8 cellular contexts compared by ENCODE assay signal in the genomic region with DNA sequence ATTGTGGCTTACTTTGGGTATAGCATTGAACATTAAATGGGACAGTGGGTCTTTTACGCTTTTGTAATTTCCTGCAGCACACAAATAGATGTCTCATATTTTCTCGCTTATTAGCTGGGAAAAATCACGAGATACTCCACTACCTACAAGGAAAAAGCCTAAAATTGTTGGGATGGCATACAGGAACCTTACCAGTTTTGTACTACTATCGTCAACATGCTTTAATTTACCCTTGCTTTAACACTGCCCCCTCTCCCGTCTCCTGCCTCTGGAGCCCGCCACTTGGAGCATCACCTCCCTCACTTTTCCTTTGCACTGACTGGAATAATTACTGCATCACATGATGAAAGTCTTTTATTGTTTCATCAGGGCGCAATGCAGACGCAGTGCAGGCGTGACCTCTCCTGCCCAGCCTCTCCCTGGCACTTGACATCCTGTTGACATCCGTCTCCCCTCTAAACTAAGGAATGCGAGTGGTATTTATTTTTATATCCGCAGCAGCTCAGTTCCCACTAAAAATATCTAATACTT. TPM values are rescaled to one million over a fixed set of nuclear protein-coding genes. Genes with fewer than 3 reads are reported as not detected.
DNase-seq lines count a peak whose midpoint lies in the region; ATAC-seq and TF ChIP-seq lines count a peak whose summit lies in the region.

No MANE protein-coding gene starts in this region.

- peak overlapping the region; percentile 91 for H3K9ac ChIP-seq in fibroblast of lung (ENCODE audit: insufficient read depth, low read length)
- peak overlapping the region; percentile 97 for H3K9ac ChIP-seq in mucosa of stomach (ENCODE audit: low read length)

- H3K9me2 ChIP-seq in GM23338 (ENCODE audit: insufficient read depth), result no peaks in the 10 kb centered on the region

- no peaks in the 10 kb centered on the region for H3K9me3 ChIP-seq in fibroblast of lung (ENCODE audit: control insufficient read depth, insufficient read depth, low read depth, low read length)
- H3K9me3 ChIP-seq in mucosa of stomach (ENCODE audit: control insufficient read depth, low read length), result no peaks in the 10 kb centered on the region
- H3K9me3 ChIP-seq in suprapubic skin, result no peaks in the 10 kb centered on the region

- WGBS in suprapubic skin, result 3% methylated on average over 12 of the region's 12 CpGs

- peak overlapping the region; percentile 81 for H3K4me2 ChIP-seq in GM23338
- peak overlapping the region; percentile 98 for H3K4me2 ChIP-seq in fibroblast of lung (ENCODE audit: extremely low read depth, insufficient read depth, low read length)

- H3K36me3 Mint-ChIP-seq in GM23338 (ENCODE audit: low read depth), result peaks cover 27% of the 10 kb centered on the region

- H3K4me1 Mint-ChIP-seq in GM23338, result peaks cover 15% of the 10 kb centered on the region

- DNase-seq in ACHN, result peak; percentile 62
- peak; percentile 65 for DNase-seq in GM23338 (ENCODE audit: low spot score)
- DNase-seq in NCI-H345 treated with DMSO at 0.1 percent for 48 hours (lab: John Stamatoyannopoulos, UW; ENCODE audit: unreplicated experiment), result peak; percentile 71
- peak; percentile 23 for DNase-seq in activated T-cell treated with anti-CD3 and anti-CD28 coated beads for 48 hours (ENCODE audit: low read depth)
- peak; percentile 68 to 82 for DNase-seq in fibroblast of lung (ENCODE audit: low read depth in 2 of 2)
- DNase-seq in suprapubic skin (ENCODE audit: low spot score in 2 of 2), result peak; percentile 80 to 84

- no peak overlapping the region for H2AFZ ChIP-seq in GM23338
- no peak overlapping the region for H2AFZ ChIP-seq in fibroblast of lung (ENCODE audit: low read length)

- in situ Hi-C loops in ACHN (cut with HindIII; ENCODE audit: low pct_ligation_motif_present, low pct_unique_long_range_greater_than_20kb, low sequenced_read_pairs), result no loop called here

- peak overlapping the region; percentile 59 for H3K4me3 ChIP-seq in GM23338
- H3K4me3 ChIP-seq in fibroblast of lung (replicated peaks in 1 of 4; ENCODE audit: control extremely low read depth in 1 of 4, insufficient read depth in 1 of 4, low read depth in 3 of 4, low read length in 4 of 4), result peak overlapping the region; percentile 53 to 89 (median 62)
- peak overlapping the region; percentile 23 for H3K4me3 ChIP-seq in mucosa of stomach (ENCODE audit: low read length)
- H3K4me3 ChIP-seq in suprapubic skin, result peak overlapping the region; percentile 78

- H3K36me3 ChIP-seq in GM23338 (ENCODE audit: insufficient read depth) (peaks cover 17% of the 10 kb centered on the region; the same call in 1 of the 2 replicates), fibroblast of lung (ENCODE audit: control insufficient read depth, insufficient read depth, low read length) (peaks cover 2% of the 10 kb centered on the region), mucosa of stomach (ENCODE audit: control insufficient read depth, insufficient read depth, low read length) (no peaks in the 10 kb centered on the region), suprapubic skin (peaks cover 17% of the 10 kb centered on the region)

- TF ChIP-seq EP300 in suprapubic skin (IDR thresholded peaks at IDR 0.05), result no peak

- no peaks in the 10 kb centered on the region for H3K9me3 Mint-ChIP-seq in GM23338

- peak in 1 of 2 donors; percentile 81 for TF ChIP-seq POLR2A in suprapubic skin (IDR thresholded peaks at IDR 0.05)

- TF ChIP-seq CTCF in GM23338 (conservative IDR thresholded peaks at IDR 0.05; ENCODE audit: low read depth in 2 of 2) (0 out of 4 replicates have a peak, but pooled peaks of 1 of the 2 experiments have one; percentile 1), fibroblast of lung (conservative IDR thresholded peaks at IDR 0.05 in 1 of 2, IDR thresholded peaks at IDR 0.05 in 1 of 2; ENCODE audit: low read depth in 1 of 2, low read length in 2 of 2) (no peak), suprapubic skin (IDR thresholded peaks at IDR 0.05) (no peak)

- no peaks in the 10 kb centered on the region for H3K27me3 ChIP-seq in GM23338 (ENCODE audit: insufficient read depth)
- no peaks in the 10 kb centered on the region for H3K27me3 ChIP-seq in fibroblast of lung (ENCODE audit: control insufficient read depth, insufficient read depth, low read length)
- no peaks in the 10 kb centered on the region for H3K27me3 ChIP-seq in mucosa of stomach (ENCODE audit: control insufficient read depth, insufficient read depth, low read length)
- H3K27me3 ChIP-seq in suprapubic skin, result no peaks in the 10 kb centered on the region

- H3F3A ChIP-seq in GM23338 (replicated peaks; ENCODE audit: low read depth), result no peaks in the 10 kb centered on the region

- H3K4me1 ChIP-seq in GM23338 (ENCODE audit: insufficient read depth) (no peaks in the 10 kb centered on the region), fibroblast of lung (ENCODE audit: control insufficient read depth, extremely low read depth, insufficient read depth, low read length) (peaks cover 3% of the 10 kb centered on the region), mucosa of stomach (ENCODE audit: control insufficient read depth, insufficient read depth, low read length) (no peaks in the 10 kb centered on the region), suprapubic skin (peaks cover 33% of the 10 kb centered on the region)

- H3K79me2 ChIP-seq in GM23338 (replicated peaks; ENCODE audit: insufficient read depth), result peaks cover 36% of the 10 kb centered on the region
- H3K79me2 ChIP-seq in fibroblast of lung (ENCODE audit: control insufficient read depth, insufficient read depth, low read length), result peaks cover 36% of the 10 kb centered on the region

- peaks cover 24% of the 10 kb centered on the region for H4K20me1 ChIP-seq in GM23338 (replicated peaks; ENCODE audit: insufficient read depth)
- no peaks in the 10 kb centered on the region for H4K20me1 ChIP-seq in fibroblast of lung (ENCODE audit: control insufficient read depth, extremely low read depth, insufficient read depth, low read length)

- peak overlapping the region; percentile 98 for H3K27ac ChIP-seq in GM23338 (ENCODE audit: low read depth)
- peak overlapping the region; percentile 99 for H3K27ac ChIP-seq in fibroblast of lung (ENCODE audit: insufficient read depth, low read length)
- peak overlapping the region; percentile 98 for H3K27ac ChIP-seq in suprapubic skin

- H3K27ac Mint-ChIP-seq in GM23338, result peak overlapping the region; percentile 100

- H3K4me3 Mint-ChIP-seq in GM23338, result peak overlapping the region; percentile 88

- H3K27me3 Mint-ChIP-seq in GM23338 (ENCODE audit: insufficient read depth, low read depth, poor library complexity), result peaks cover 17% of the 10 kb centered on the region

- ATAC-seq in GM23338 (peak; percentile 1), GM21723 (IDR thresholded peaks at IDR 0.05; ENCODE audit: unreplicated experiment) (no peak)

TF ChIP-seq in GM23338, 12 proteins besides CTCF, POLR2A, EP300 and RAD21 (continues in another document):
- TF ChIP-seq, protein P1, sequence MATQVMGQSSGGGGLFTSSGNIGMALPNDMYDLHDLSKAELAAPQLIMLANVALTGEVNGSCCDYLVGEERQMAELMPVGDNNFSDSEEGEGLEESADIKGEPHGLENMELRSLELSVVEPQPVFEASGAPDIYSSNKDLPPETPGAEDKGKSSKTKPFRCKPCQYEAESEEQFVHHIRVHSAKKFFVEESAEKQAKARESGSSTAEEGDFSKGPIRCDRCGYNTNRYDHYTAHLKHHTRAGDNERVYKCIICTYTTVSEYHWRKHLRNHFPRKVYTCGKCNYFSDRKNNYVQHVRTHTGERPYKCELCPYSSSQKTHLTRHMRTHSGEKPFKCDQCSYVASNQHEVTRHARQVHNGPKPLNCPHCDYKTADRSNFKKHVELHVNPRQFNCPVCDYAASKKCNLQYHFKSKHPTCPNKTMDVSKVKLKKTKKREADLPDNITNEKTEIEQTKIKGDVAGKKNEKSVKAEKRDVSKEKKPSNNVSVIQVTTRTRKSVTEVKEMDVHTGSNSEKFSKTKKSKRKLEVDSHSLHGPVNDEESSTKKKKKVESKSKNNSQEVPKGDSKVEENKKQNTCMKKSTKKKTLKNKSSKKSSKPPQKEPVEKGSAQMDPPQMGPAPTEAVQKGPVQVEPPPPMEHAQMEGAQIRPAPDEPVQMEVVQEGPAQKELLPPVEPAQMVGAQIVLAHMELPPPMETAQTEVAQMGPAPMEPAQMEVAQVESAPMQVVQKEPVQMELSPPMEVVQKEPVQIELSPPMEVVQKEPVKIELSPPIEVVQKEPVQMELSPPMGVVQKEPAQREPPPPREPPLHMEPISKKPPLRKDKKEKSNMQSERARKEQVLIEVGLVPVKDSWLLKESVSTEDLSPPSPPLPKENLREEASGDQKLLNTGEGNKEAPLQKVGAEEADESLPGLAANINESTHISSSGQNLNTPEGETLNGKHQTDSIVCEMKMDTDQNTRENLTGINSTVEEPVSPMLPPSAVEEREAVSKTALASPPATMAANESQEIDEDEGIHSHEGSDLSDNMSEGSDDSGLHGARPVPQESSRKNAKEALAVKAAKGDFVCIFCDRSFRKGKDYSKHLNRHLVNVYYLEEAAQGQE (IDR thresholded peaks at IDR 0.05; ENCODE audit: unreplicated experiment), result no peak
- TF ChIP-seq ZNF114 (CRISPR knock-in tag; IDR thresholded peaks at IDR 0.05) (no peak), NANOG (IDR thresholded peaks at IDR 0.05; ENCODE audit: borderline replicate concordance) (no peak), JUNB (IDR thresholded peaks at IDR 0.05; ENCODE audit: unreplicated experiment) (no peak), POLR2AphosphoS5 (IDR thresholded peaks at IDR 0.05; ENCODE audit: low read depth) (no peak), EZH2phosphoT487 (IDR thresholded peaks at IDR 0.05; ENCODE audit: unreplicated experiment) (no peak), EZH2 (IDR thresholded peaks at IDR 0.05; ENCODE audit: low read depth, unreplicated experiment) (no peak), CREB1 (CRISPR knock-in tag; IDR thresholded peaks at IDR 0.05; ENCODE audit: low read depth) (no peak), ZNF331 (CRISPR knock-in tag; IDR thresholded peaks at IDR 0.05; ENCODE audit: low read depth) (no peak), STAT1 (IDR thresholded peaks at IDR 0.05; ENCODE audit: unreplicated experiment) (no peak)

RNA-seq across cellular contexts. Expression of a gene that starts 1.0 kb away (rescaled TPM):
- 64.0 and 102 TPM in 2 replicates for total RNA-seq in GM23338 (2014; rRNA removed; shearing (Covaris generic))
- polyA plus RNA-seq in GM23338 (2016; fragmentation: Nextera tagmentation; extraction: Ambion mirVana), result 45.1 and 55.5 TPM in 2 replicates
- total RNA-seq in fibroblast of lung, result 51.9 and 82.9 TPM in 2 replicates
- 54.7 and 57.3 TPM in 2 replicates for polyA plus RNA-seq in fibroblast of lung
- 24.7 and 29.9 TPM in 2 replicates for polyA plus RNA-seq in fibroblast of lung (2012)
- polyA minus RNA-seq in fibroblast of lung (ENCODE audit: low replicate concordance), result 20.1 and 23.0 TPM in 2 replicates
- 100 to 1,000 TPM in 3 of 4 donors, 10 to 100 TPM in 1; 99.3 to 397 (median 143) TPM for total RNA-seq in suprapubic skin

RNA-seq across cellular contexts. Expression of a gene that starts 53.0 kb away (rescaled TPM):
- total RNA-seq in GM23338 (2014; rRNA removed; shearing (Covaris generic)), result 1.6 and 5.6 TPM in 2 replicates
- polyA plus RNA-seq in GM23338 (2016; fragmentation: Nextera tagmentation; extraction: Ambion mirVana), result 2.1 and 5.1 TPM in 2 replicates
- 2.1 and 2.3 TPM in 2 replicates for total RNA-seq in fibroblast of lung
- 0.75 and 1.2 TPM in 2 replicates for polyA plus RNA-seq in fibroblast of lung
- 0.49 and 0.55 TPM in 2 replicates for polyA plus RNA-seq in fibroblast of lung (2012)
- polyA minus RNA-seq in fibroblast of lung (ENCODE audit: low replicate concordance), result 0.78 and 5.8 TPM in 2 replicates
- total RNA-seq in suprapubic skin, result under 1 TPM in 2 of 4 donors, not detected in 2; 0.29 to 0.89 TPM

Comparison
In these comparisons a context has a peak if more than half of its experiments do, and no peak if none do; other contexts are left out.
1. DNase-seq: peak in every context shown above with its lines; median percentile 82 in suprapubic skin; 75 in fibroblast of lung; 71 in NCI-H345 treated with DMSO at 0.1 percent for 48 hours; 65 in GM23338; 62 in ACHN; 23 in activated T-cell treated with anti-CD3 and anti-CD28 coated beads for 48 hours.
2. H3K4me3 ChIP-seq: peak in every context shown above with its lines; median percentile 78 in suprapubic skin; 62 in fibroblast of lung; 59 in GM23338; 23 in mucosa of stomach.